1 cellular context compared by ENCODE assay signal in the genomic region with DNA sequence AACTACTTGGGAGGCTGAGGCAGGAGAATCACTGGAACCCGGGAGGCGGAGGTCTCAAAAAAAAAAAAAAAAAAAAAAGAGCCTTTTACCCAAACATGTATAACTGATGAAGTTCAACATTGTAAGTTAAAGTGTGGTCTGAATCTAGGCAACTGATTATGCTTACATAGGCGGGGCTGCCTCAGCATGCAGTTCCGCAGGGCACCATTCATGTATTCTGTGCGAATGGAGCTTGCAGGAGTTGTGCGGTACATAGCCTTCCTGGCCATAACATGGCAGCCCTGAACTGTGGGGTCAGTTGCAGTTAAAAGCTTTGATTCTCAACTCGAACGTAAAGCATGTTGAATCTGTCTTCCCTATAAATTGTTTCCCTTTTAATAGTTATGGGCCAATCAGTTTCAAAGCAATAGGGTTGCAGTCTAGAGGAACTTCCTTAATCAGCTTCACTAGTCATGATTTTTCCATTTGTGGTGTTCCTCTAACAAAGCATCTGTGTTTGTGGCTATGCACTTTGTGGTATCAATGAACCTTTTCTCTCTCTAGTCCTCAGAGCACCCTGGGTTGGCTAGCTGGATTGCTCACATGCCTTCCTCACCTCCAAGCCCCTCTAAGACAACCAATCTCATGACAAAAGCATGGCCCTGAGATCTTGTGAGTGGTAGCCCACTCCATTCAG.
TF ChIP-seq lines count a peak whose summit lies in the region.

No MANE protein-coding gene starts in this region.

TF ChIP-seq in HepG2, 621 proteins besides CTCF, POLR2A, EP300 and RAD21:
- TF ChIP-seq, protein P1, sequence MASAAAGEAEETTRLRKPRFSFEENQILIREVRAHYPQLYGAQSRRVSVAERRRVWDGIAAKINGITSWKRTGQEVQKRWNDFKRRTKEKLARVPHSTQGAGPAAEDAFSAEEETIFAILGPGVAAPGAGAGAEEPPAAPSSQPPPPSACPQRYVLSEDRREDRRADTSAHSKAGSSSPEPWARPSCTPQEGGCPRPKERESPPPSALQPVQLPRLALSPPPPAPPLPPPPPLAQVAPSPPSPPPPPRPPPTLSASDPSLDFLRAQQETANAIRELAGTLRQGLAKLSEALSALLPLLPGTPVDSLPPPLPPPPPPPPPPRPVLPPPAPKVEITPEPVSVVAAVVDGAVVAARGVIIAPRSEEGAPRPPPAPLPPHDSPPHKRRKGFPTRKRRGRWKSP (CRISPR knock-in tag; IDR thresholded peaks at IDR 0.05) = 0 out of 2 replicates have a peak, but pooled peaks have one; percentile 27
- TF ChIP-seq TARDBP (CRISPR knock-in tag; IDR thresholded peaks at IDR 0.05) (peak; percentile 42; the same call in 1 of the 2 replicates), ZNF546 (CRISPR knock-in tag; conservative IDR thresholded peaks at IDR 0.05) (no peak)
